ENCODE assay signal across 23 cellular contexts in genomic region chr10:121134711-121135110, GRCh38.
"Had no signal": no experiment of that assay in that cellular context is flagged by ENCODE, and none has a peak within 500 bp of the region (broad histone marks: within the 10 kb centered on the region; RNA-seq: fewer than 3 reads in every experiment).

No MANE protein-coding gene starts in this region.

- H3K27ac ChIP-seq: body of pancreas, Peyer's patch, RWPE1, SJCRH30, VCaP had no signal

- H3K36me3 ChIP-seq: Peyer's patch, SJCRH30 had no signal

- H3K4me1 ChIP-seq: body of pancreas, Peyer's patch had no signal

- H3K9me3 ChIP-seq: body of pancreas, Peyer's patch, SJCRH30, SK-N-SH had no signal

- H3K4me3 ChIP-seq: body of pancreas, Peyer's patch, SJCRH30 had no signal

- H3K27me3 ChIP-seq: body of pancreas, Peyer's patch, SJCRH30 had no signal

- DNase-seq: activated CD4-positive, alpha-beta T cell treated with anti-CD3 and anti-CD28 coated beads for 4 hours; activated CD8-positive, alpha-beta memory T cell treated with anti-CD3 and anti-CD28 coated beads, Interleukin-2, amount 50 U/mL, for 4 hours; activated CD8-positive, alpha-beta T cell treated with anti-CD3 and anti-CD28 coated beads for 36 hours; activated gamma-delta T cell treated with Interleukin-2 at 50 U/mL for 16 hours; activated naive CD4-positive, alpha-beta T cell treated with anti-CD3 and anti-CD28 coated beads, Interleukin-2, amount 10 ng/mL, durations not matched to agents 7 days and 5 days; activated naive CD8-positive, alpha-beta T cell treated with anti-CD3 and anti-CD28 coated beads for 36 hours; activated T-cell treated with anti-CD3 and anti-CD28 coated beads, Interleukin-2, amount 50 U/mL, for 72 hours; aorta; body of pancreas; Kasumi-1; KBM-7; NCI-H1105 treated with DMSO at 0.1 percent for 48 hours; NCI-H1436 treated with DMSO at 0.1 percent for 48 hours; NCI-H1930; NCI-H345; NCI-H526; Peyer's patch; Right ventricle myocardium superior; SK-N-SH; T-helper 1 cell had no signal
